In the genomic region with DNA sequence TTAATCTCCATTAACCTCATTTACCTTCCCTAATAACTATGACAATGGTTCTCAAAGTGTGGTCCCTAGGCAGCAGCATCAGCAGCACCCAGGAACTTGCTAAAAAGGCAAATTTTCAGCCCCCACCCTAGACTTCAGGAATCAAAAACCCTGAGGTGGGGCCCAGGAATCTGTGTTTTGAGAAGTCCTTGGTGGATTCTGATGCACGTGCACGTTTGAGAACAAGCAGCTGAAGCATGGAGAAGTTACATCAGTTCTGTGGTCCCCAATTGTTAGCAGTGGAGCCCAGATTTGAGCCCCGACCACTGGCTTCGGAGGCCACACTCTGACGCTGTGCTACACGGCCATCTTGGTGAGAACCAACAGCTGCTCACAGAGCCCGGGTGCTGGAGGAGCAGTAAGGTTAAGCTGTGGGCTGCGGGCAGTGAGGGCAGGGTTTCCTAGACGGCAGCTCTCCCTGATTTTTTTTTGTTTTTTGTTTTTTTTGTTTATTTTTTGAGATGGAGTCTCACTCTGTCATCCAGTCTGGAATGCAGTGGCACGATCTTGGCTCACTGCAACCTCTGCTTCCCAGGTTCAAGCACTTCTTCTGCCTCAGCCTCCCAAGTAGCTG, we compare ENCODE assay signal across 32 cellular contexts. TPM values are rescaled to one million over a fixed set of nuclear protein-coding genes. Genes with fewer than 3 reads are reported as not detected.
"Had no signal": no experiment of that assay in that cellular context is flagged by ENCODE, and none has a peak within 500 bp of the region (broad histone marks: within the 10 kb centered on the region; RNA-seq: fewer than 3 reads in every experiment).

No MANE protein-coding gene starts in this region.

- H3K36me3 Mint-ChIP-seq: activated CD8-positive, alpha-beta memory T cell treated with anti-CD3 and anti-CD28 coated beads, Interleukin-2, amount 10 ng/mL, durations not matched to agents 7 days and 5 days; activated naive CD4-positive, alpha-beta T cell treated with anti-CD3 and anti-CD28 coated beads, Interleukin-2, amount 50 U/mL, for 24 hours had no signal

- H3K4me1 ChIP-seq: ascending aorta had no signal

- H3K9me3 ChIP-seq: ascending aorta, body of pancreas, Peyer's patch, SJSA1 had no signal

- DNase-seq: activated CD4-positive, alpha-beta T cell treated with anti-CD3 and anti-CD28 coated beads for 1 hour; activated CD4-positive, alpha-beta T cell treated with anti-CD3 and anti-CD28 coated beads, Interleukin-2, amount 10 ng/mL, durations not matched to agents 24 days and 14 days; activated CD4-positive, alpha-beta T cell treated with anti-CD3 and anti-CD28 coated beads, Interleukin-2, amount 50 U/mL, for 48 hours; activated CD8-positive, alpha-beta memory T cell treated with anti-CD3 and anti-CD28 coated beads, Interleukin-2, amount 10 ng/mL, durations not matched to agents 7 days and 5 days; activated effector memory CD4-positive, alpha-beta T cell treated with Interleukin-2 at 50 U/mL for 16 hours; activated naive CD4-positive, alpha-beta T cell; activated T-cell treated with anti-CD3 and anti-CD28 coated beads, Interleukin-2, amount 50 U/mL, for 24 hours; amniotic stem cell; body of pancreas; NCI-H1092; NCI-H1417 treated with DMSO at 0.1 percent for 48 hours; NCI-H1694; NCI-H2029; NCI-H2107; NCI-H345; NCI-H510A treated with DMSO at 0.1 percent for 48 hours; NCI-H69; NK-92 treated with Interleukin-12 subunit alpha and Interleukin-12 subunit beta, amount 100 ng/mL, for 24 hours; OCI-M1; Peyer's patch; SHP77; SW 1271 had no signal

- H3K4me3 Mint-ChIP-seq: activated CD4-positive, alpha-beta T cell treated with anti-CD3 and anti-CD28 coated beads, Interleukin-2, amount 10 ng/mL, durations not matched to agents 24 days and 14 days; activated CD8-positive, alpha-beta memory T cell treated with anti-CD3 and anti-CD28 coated beads, Interleukin-2, amount 10 ng/mL, durations not matched to agents 7 days and 5 days; activated naive CD4-positive, alpha-beta T cell treated with anti-CD3 and anti-CD28 coated beads, Interleukin-2, amount 50 U/mL, for 24 hours; activated T-cell treated with anti-CD3 and anti-CD28 coated beads, Interleukin-2, amount 50 U/mL, for 24 hours; activated T-helper 1 cell treated with anti-CD3 and anti-CD28 coated beads, Interleukin-12 subunit alpha, Interleukin-12 subunit beta, Interleukin-2, Interleukin-4 antibody, amounts not matched to agents 30 ng/mL and 10 ng/mL and 1 ng/mL, durations not matched to agents 14 hours and 24 hours and 36 hours; central memory CD8-positive, alpha-beta T cell; T-helper 1 cell treated with Interleukin-12 subunit alpha and Interleukin-12 subunit beta and Interleukin-4 antibody, amounts not matched to agents 30 μg/mL and 1 μg/mL, for 36 hours had no signal

- H3K27me3 Mint-ChIP-seq: activated CD4-positive, alpha-beta T cell treated with anti-CD3 and anti-CD28 coated beads, Interleukin-2, amount 10 ng/mL, durations not matched to agents 24 days and 14 days; activated naive CD4-positive, alpha-beta T cell treated with anti-CD3 and anti-CD28 coated beads, Interleukin-2, amount 50 U/mL, for 24 hours; activated T-cell treated with anti-CD3 and anti-CD28 coated beads, Interleukin-2, amount 50 U/mL, for 24 hours had no signal

- H3K9me3 Mint-ChIP-seq: activated CD4-positive, alpha-beta T cell treated with anti-CD3 and anti-CD28 coated beads, Interleukin-2, amount 10 ng/mL, durations not matched to agents 24 days and 14 days; activated naive CD4-positive, alpha-beta T cell treated with anti-CD3 and anti-CD28 coated beads, Interleukin-2, amount 50 U/mL, for 24 hours; activated T-cell treated with anti-CD3 and anti-CD28 coated beads, Interleukin-2, amount 50 U/mL, for 24 hours; activated T-helper 1 cell treated with anti-CD3 and anti-CD28 coated beads, Interleukin-12 subunit alpha, Interleukin-12 subunit beta, Interleukin-2, Interleukin-4 antibody, amounts not matched to agents 30 ng/mL and 10 ng/mL and 1 ng/mL, durations not matched to agents 14 hours and 24 hours and 36 hours; central memory CD8-positive, alpha-beta T cell; T-helper 1 cell treated with Interleukin-12 subunit alpha and Interleukin-12 subunit beta and Interleukin-4 antibody, amounts not matched to agents 30 μg/mL and 1 μg/mL, for 36 hours had no signal

- H3K27me3 ChIP-seq: ascending aorta, body of pancreas, Peyer's patch, SJSA1 had no signal

- H3K27ac ChIP-seq: ascending aorta, body of pancreas, Peyer's patch, RWPE1, SJSA1 had no signal

- H3K36me3 ChIP-seq: ascending aorta, Peyer's patch, SJSA1 had no signal

- H3K4me3 ChIP-seq: ascending aorta, body of pancreas, Peyer's patch, SJSA1 had no signal

- ATAC-seq: activated CD8-positive, alpha-beta memory T cell treated with anti-CD3 and anti-CD28 coated beads, Interleukin-2, amount 10 ng/mL, durations not matched to agents 7 days and 5 days; body of pancreas; SK-N-SH treated with all-trans-retinoic acid at 6 μM for 48 hours had no signal

- H3K27ac Mint-ChIP-seq: activated CD4-positive, alpha-beta T cell treated with anti-CD3 and anti-CD28 coated beads, Interleukin-2, amount 10 ng/mL, durations not matched to agents 24 days and 14 days; activated CD8-positive, alpha-beta memory T cell treated with anti-CD3 and anti-CD28 coated beads, Interleukin-2, amount 10 ng/mL, durations not matched to agents 7 days and 5 days; activated naive CD4-positive, alpha-beta T cell treated with anti-CD3 and anti-CD28 coated beads, Interleukin-2, amount 50 U/mL, for 24 hours; activated T-cell treated with anti-CD3 and anti-CD28 coated beads, Interleukin-2, amount 50 U/mL, for 24 hours; activated T-helper 1 cell treated with anti-CD3 and anti-CD28 coated beads, Interleukin-12 subunit alpha, Interleukin-12 subunit beta, Interleukin-2, Interleukin-4 antibody, amounts not matched to agents 30 ng/mL and 10 ng/mL and 1 ng/mL, durations not matched to agents 14 hours and 24 hours and 36 hours; T-helper 1 cell treated with Interleukin-12 subunit alpha and Interleukin-12 subunit beta and Interleukin-4 antibody, amounts not matched to agents 30 μg/mL and 1 μg/mL, for 36 hours had no signal

RNA-seq across cellular contexts. Expression of gene MAG, which starts 23.0 kb away (rescaled TPM):
- total RNA-seq: activated CD4-positive, alpha-beta T cell treated with anti-CD3 and anti-CD28 coated beads, Interleukin-2, amount 10 ng/mL, durations not matched to agents 24 days and 14 days; activated T-helper 1 cell treated with anti-CD3 and anti-CD28 coated beads, Interleukin-12 subunit alpha, Interleukin-12 subunit beta, Interleukin-2, Interleukin-4 antibody, amounts not matched to agents 30 ng/mL and 10 ng/mL and 1 ng/mL, durations not matched to agents 14 hours and 24 hours and 36 hours; ascending aorta; LHCN-M2; M059J had no signal

RNA-seq across cellular contexts. Expression of gene HAMP, which starts 32.6 kb away (rescaled TPM):
- total RNA-seq: ascending aorta, body of pancreas, LHCN-M2, M059J, Peyer's patch, SJSA1 had no signal

RNA-seq across cellular contexts. Expression of gene FFAR1, which starts 32.7 kb away (rescaled TPM):
- total RNA-seq: activated CD8-positive, alpha-beta memory T cell treated with anti-CD3 and anti-CD28 coated beads, Interleukin-2, amount 10 ng/mL, durations not matched to agents 7 days and 5 days; ascending aorta; LHCN-M2; M059J; SJSA1 had no signal

RNA-seq across cellular contexts. Expression of gene FFAR3, which starts 43.3 kb away (rescaled TPM):
- total RNA-seq: activated CD8-positive, alpha-beta memory T cell treated with anti-CD3 and anti-CD28 coated beads, Interleukin-2, amount 10 ng/mL, durations not matched to agents 7 days and 5 days; ascending aorta; body of pancreas; LHCN-M2; M059J; SJSA1 had no signal
